ENCODE assay signal across 8 cellular contexts in genomic region chr1:65066379-65066765, GRCh38.
DNase-seq lines count a peak whose midpoint lies in the region; ATAC-seq and TF ChIP-seq lines count a peak whose summit lies in the region.

No MANE protein-coding gene starts in this region.

- no peaks in the 10 kb centered on the region for H3K9me3 ChIP-seq in HEK293 (ENCODE audit: control insufficient read depth, insufficient read depth, low read depth, low read length)
- H3K9me3 ChIP-seq in hepatocyte (ENCODE audit: low read depth): no peaks in the 10 kb centered on the region

- 0% methylated on average over 7 of the region's 34 CpGs for WGBS in hepatocyte (ENCODE audit: low lambda C conversion rate, missing lambda C conversion rate)

- no peaks in the 10 kb centered on the region for H3K9me2 ChIP-seq in hepatocyte (replicated peaks; ENCODE audit: insufficient read depth)

- POLR2A ChIA-PET in HEK293 (lab: Yijun Ruan, JAX): interaction anchor here (1.0 kb wide), 1 partner anchor 143 kb away, joined by 3 read pairs; no protein-coding TSS in a partner anchor
- POLR2A ChIA-PET in activated CD8-positive, alpha-beta T cell treated with anti-CD3 and anti-CD28 coated beads, Interleukin-2, amount 10 ng/mL, durations not matched to agents 7 days and 5 days (lab: Charles Lee): interaction anchor here (1.2 to 1.8 kb wide), 3 partner anchors 9 to 100 kb away, joined by 3 to 4 read pairs (median 3); partner anchors contain the start of gene JAK1

- H3K9me3 Mint-ChIP-seq in activated CD8-positive, alpha-beta T cell treated with anti-CD3 and anti-CD28 coated beads, Interleukin-2, amount 10 ng/mL, durations not matched to agents 7 days and 5 days (ENCODE audit: insufficient read depth): no peaks in the 10 kb centered on the region
- no peaks in the 10 kb centered on the region for H3K9me3 Mint-ChIP-seq in stimulated activated effector memory CD8-positive, alpha-beta T cell treated with anti-CD3 and anti-CD28 coated beads, Interleukin-12 subunit alpha, Interleukin-12 subunit beta, amount 100 ng/mL, for 72 hours

- no peak for ATAC-seq in activated CD8-positive, alpha-beta T cell treated with anti-CD3 and anti-CD28 coated beads, Interleukin-2, amount 10 ng/mL, durations not matched to agents 7 days and 5 days
- ATAC-seq in stimulated activated effector memory CD8-positive, alpha-beta T cell treated with anti-CD3 and anti-CD28 coated beads, Interleukin-12 subunit alpha, Interleukin-12 subunit beta, amount 100 ng/mL, for 72 hours: no peak
- ATAC-seq in HG02973 (IDR thresholded peaks at IDR 0.05; ENCODE audit: unreplicated experiment): no peak

- no peaks in the 10 kb centered on the region for H3K36me3 Mint-ChIP-seq in activated CD8-positive, alpha-beta T cell treated with anti-CD3 and anti-CD28 coated beads, Interleukin-2, amount 10 ng/mL, durations not matched to agents 7 days and 5 days (ENCODE audit: low read depth)
- peaks cover 18% of the 10 kb centered on the region for H3K36me3 Mint-ChIP-seq in stimulated activated effector memory CD8-positive, alpha-beta T cell treated with anti-CD3 and anti-CD28 coated beads, Interleukin-12 subunit alpha, Interleukin-12 subunit beta, amount 100 ng/mL, for 72 hours

- peak overlapping the region; percentile 85 for H3K4me2 ChIP-seq in hepatocyte

- peak overlapping the region; percentile 84 for H2AFZ ChIP-seq in hepatocyte

- peak overlapping the region; percentile 72 for H3K27ac Mint-ChIP-seq in activated CD8-positive, alpha-beta T cell treated with anti-CD3 and anti-CD28 coated beads, Interleukin-2, amount 10 ng/mL, durations not matched to agents 7 days and 5 days
- H3K27ac Mint-ChIP-seq in stimulated activated effector memory CD8-positive, alpha-beta T cell treated with anti-CD3 and anti-CD28 coated beads, Interleukin-12 subunit alpha, Interleukin-12 subunit beta, amount 100 ng/mL, for 72 hours: peak overlapping the region; percentile 86

- H3K27me3 Mint-ChIP-seq in activated CD8-positive, alpha-beta T cell treated with anti-CD3 and anti-CD28 coated beads, Interleukin-2, amount 10 ng/mL, durations not matched to agents 7 days and 5 days (ENCODE audit: low read depth): no peaks in the 10 kb centered on the region

- peaks cover 13% of the 10 kb centered on the region for H3K4me1 ChIP-seq in HEK293 (ENCODE audit: control insufficient read depth, insufficient read depth, low read length)
- peaks cover 9% of the 10 kb centered on the region for H3K4me1 ChIP-seq in hepatocyte (ENCODE audit: insufficient read depth)

- no peak for TF ChIP-seq CTCF in AG10803 (conservative IDR thresholded peaks at IDR 0.05; ENCODE audit: low read length)
- TF ChIP-seq CTCF in HEK293 (tag by site-specific recombination; IDR thresholded peaks at IDR 0.05): no peak
- TF ChIP-seq CTCF in hepatocyte (IDR thresholded peaks at IDR 0.05; ENCODE audit: poor library complexity): no peak

- peaks cover 34% of the 10 kb centered on the region for H3K4me1 Mint-ChIP-seq in activated CD8-positive, alpha-beta T cell treated with anti-CD3 and anti-CD28 coated beads, Interleukin-2, amount 10 ng/mL, durations not matched to agents 7 days and 5 days (ENCODE audit: low read depth)
- peaks cover 51% of the 10 kb centered on the region for H3K4me1 Mint-ChIP-seq in stimulated activated effector memory CD8-positive, alpha-beta T cell treated with anti-CD3 and anti-CD28 coated beads, Interleukin-12 subunit alpha, Interleukin-12 subunit beta, amount 100 ng/mL, for 72 hours

- DNase-seq in AG10803 (ENCODE audit: low read depth): no peak
- DNase-seq in activated CD8-positive, alpha-beta T cell treated with anti-CD3 and anti-CD28 coated beads, Interleukin-2, amount 10 ng/mL, durations not matched to agents 7 days and 5 days: no peak
- no peak for DNase-seq in hepatocyte (ENCODE audit: low spot score)
- no peak for DNase-seq in stimulated activated effector memory CD8-positive, alpha-beta T cell treated with anti-CD3 and anti-CD28 coated beads, Interleukin-12 subunit alpha, Interleukin-12 subunit beta, amount 100 ng/mL, for 72 hours (ENCODE audit: low spot score in 2 of 2)
- no peak for DNase-seq in amniotic stem cell (lab: John Stamatoyannopoulos, UW)
- DNase-seq in AG08396 (ENCODE audit: low spot score): no peak

- H3K27ac ChIP-seq in HEK293 (ENCODE audit: extremely low read depth, low read depth, low read length) (peak overlapping the region; percentile 91), hepatocyte (peak overlapping the region; percentile 91)

- peaks cover 4% of the 10 kb centered on the region for H4K20me1 ChIP-seq in hepatocyte (ENCODE audit: insufficient read depth, poor library complexity, severe bottlenecking)

- CTCF ChIA-PET in HEK293 (lab: Yijun Ruan, JAX): interaction anchor here (0.6 to 4.9 kb wide), 5 partner anchors 9 to 621 kb away, joined by 3 to 47 read pairs (median 9); no protein-coding TSS in a partner anchor
- CTCF ChIA-PET in activated CD8-positive, alpha-beta T cell treated with anti-CD3 and anti-CD28 coated beads, Interleukin-2, amount 10 ng/mL, durations not matched to agents 7 days and 5 days (lab: Charles Lee): interaction anchor here (4.6 to 6.7 kb wide), 3 partner anchors 9 to 621 kb away, joined by 19 to 95 read pairs (median 47); no protein-coding TSS in a partner anchor

- H3K79me2 ChIP-seq in hepatocyte: peaks cover 7% of the 10 kb centered on the region

- H3K4me3 ChIP-seq in AG10803 (ENCODE audit: low read length) (peak overlapping the region; percentile 84), HEK293 (ENCODE audit: low read depth, low read length) (peak overlapping the region; percentile 75), hepatocyte (peak overlapping the region; percentile 98)

- H3K27me3 ChIP-seq in hepatocyte: peaks cover 10% of the 10 kb centered on the region

- peak overlapping the region; percentile 89 for H3K4me3 Mint-ChIP-seq in activated CD8-positive, alpha-beta T cell treated with anti-CD3 and anti-CD28 coated beads, Interleukin-2, amount 10 ng/mL, durations not matched to agents 7 days and 5 days
- peak overlapping the region; percentile 90 for H3K4me3 Mint-ChIP-seq in stimulated activated effector memory CD8-positive, alpha-beta T cell treated with anti-CD3 and anti-CD28 coated beads, Interleukin-12 subunit alpha, Interleukin-12 subunit beta, amount 100 ng/mL, for 72 hours

- H3K36me3 ChIP-seq in HEK293 (ENCODE audit: control insufficient read depth in 2 of 2, insufficient read depth in 1 of 2, low read length in 2 of 2) (no peaks in the 10 kb centered on the region), hepatocyte (replicated peaks; ENCODE audit: insufficient read depth, low read depth) (no peaks in the 10 kb centered on the region)

TF ChIP-seq in HEK293, 187 proteins besides CTCF, POLR2A, EP300 and RAD21 (continues in another document):
- peak; percentile 57 for TF ChIP-seq ZBTB11 (tag by site-specific recombination; conservative IDR thresholded peaks at IDR 0.05; ENCODE audit: low read depth)
- TF ChIP-seq BCL11B (tag by site-specific recombination; IDR thresholded peaks at IDR 0.05; ENCODE audit: low read depth): peak; percentile 42; the same call in 1 of the 2 replicates
- no peak for TF ChIP-seq ZNF626 (tag by site-specific recombination; IDR thresholded peaks at IDR 0.05)
- TF ChIP-seq ZNF366 (tag by site-specific recombination; conservative IDR thresholded peaks at IDR 0.05): peak; percentile 89
- no peak for TF ChIP-seq ZNF18 (tag by site-specific recombination; IDR thresholded peaks at IDR 0.05)
- no peak for TF ChIP-seq ZSCAN16 (tag by site-specific recombination; IDR thresholded peaks at IDR 0.05)
- TF ChIP-seq ZNF248 (tag by site-specific recombination; IDR thresholded peaks at IDR 0.05): no peak
- peak; percentile 44; the same call in 1 of the 2 replicates for TF ChIP-seq ZNF501 (tag by site-specific recombination; IDR thresholded peaks at IDR 0.05)
- no peak for TF ChIP-seq ZBTB1 (tag by site-specific recombination; IDR thresholded peaks at IDR 0.05)
